In genomic region chr22:31036671-31037550, GRCh38 we compare ENCODE assay signal across 11 cellular contexts. TPM values are rescaled to one million over a fixed set of nuclear protein-coding genes. Genes with fewer than 3 reads are reported as not detected.
DNase-seq lines count a peak whose midpoint lies in the region; ATAC-seq and TF ChIP-seq lines count a peak whose summit lies in the region.
"Had no signal": no experiment of that assay in that cellular context is flagged by ENCODE, and none has a peak within 500 bp of the region (broad histone marks: within the 10 kb centered on the region; RNA-seq: fewer than 3 reads in every experiment).

No MANE protein-coding gene starts in this region.

- no peak for TF ChIP-seq POLR2A in sigmoid colon (IDR thresholded peaks at IDR 0.05)

- H3K9me3 ChIP-seq in sigmoid colon, result no peaks in the 10 kb centered on the region
- H3K9me3 ChIP-seq: neutrophil had no signal

- ATAC-seq in GM18873 (IDR thresholded peaks at IDR 0.05; ENCODE audit: low FRiP score, unreplicated experiment), result no peak
- no peak for ATAC-seq in HG03175 (IDR thresholded peaks at IDR 0.05; ENCODE audit: unreplicated experiment)

- no peak overlapping the region for H3K27ac Mint-ChIP-seq in progenitor cell of endocrine pancreas

- H3K27ac ChIP-seq in sigmoid colon, result peak overlapping the region; percentile 85 to 92 (median 90)
- H3K27ac ChIP-seq: neutrophil had no signal

- H3K4me3 Mint-ChIP-seq in progenitor cell of endocrine pancreas (ENCODE audit: low read depth), result no peak overlapping the region

- intact Hi-C loops in sigmoid colon (cut with DNase I), result loop anchor here (1.0 to 5.0 kb wide), 2 partner anchors 45 to 90 kb away; no protein-coding TSS in a partner anchor

- TF ChIP-seq EP300 in sigmoid colon (IDR thresholded peaks at IDR 0.05), result peak in 3 of 4 donors; percentile 48 to 88 (median 84)

- H3K4me1 ChIP-seq in sigmoid colon, result peaks cover 0 to 58% (median 54%) of the 10 kb centered on the region in 4 donors

- H3K4me1 Mint-ChIP-seq in progenitor cell of endocrine pancreas (ENCODE audit: low read depth), result no peaks in the 10 kb centered on the region

- no peaks in the 10 kb centered on the region for H3K36me3 Mint-ChIP-seq in progenitor cell of endocrine pancreas (ENCODE audit: insufficient read depth)

- no peaks in the 10 kb centered on the region for H3K36me3 ChIP-seq in sigmoid colon
- H3K36me3 ChIP-seq: neutrophil had no signal

- DNase-seq in EH (ENCODE audit: low read depth), result peak; percentile 96
- DNase-seq in RPMI7951 (ENCODE audit: low read depth), result peak; percentile 76
- peak; percentile 57 for DNase-seq in fibroblast of mammary gland (ENCODE audit: low read depth)
- peak; percentile 90 for DNase-seq in sigmoid colon
- DNase-seq in progenitor cell of endocrine pancreas (ENCODE audit: low spot score, unreplicated experiment), result no peak
- DNase-seq in NCI-H524 treated with DMSO at 0.1 percent for 48 hours (lab: John Stamatoyannopoulos, UW), result no peak
- DNase-seq: effector memory CD4-positive, alpha-beta T cell; NCI-H510A treated with DMSO at 0.1 percent for 48 hours had no signal

- WGBS in sigmoid colon, 2 donors, result 26 to 64% methylated on average over 20 of the region's 20 CpGs

- H3K4me3 ChIP-seq in fibroblast of mammary gland (ENCODE audit: control insufficient read depth, low read depth, low read length) (peak overlapping the region; percentile 19), sigmoid colon (peak overlapping the region in 2 of 4 donors; percentile 2 to 28)

- H3K27me3 Mint-ChIP-seq in progenitor cell of endocrine pancreas, result no peaks in the 10 kb centered on the region

- H3K27me3 ChIP-seq in sigmoid colon, result no peaks in the 10 kb centered on the region

- TF ChIP-seq CTCF in fibroblast of mammary gland (conservative IDR thresholded peaks at IDR 0.05; ENCODE audit: control insufficient read depth, insufficient read depth, low read depth, low read length), result peak; percentile 8
- TF ChIP-seq CTCF in sigmoid colon (IDR thresholded peaks at IDR 0.05), result peak in 1 of 4 experiments; percentile 23
- no peak for TF ChIP-seq CTCF in progenitor cell of endocrine pancreas (IDR thresholded peaks at IDR 0.05; ENCODE audit: unreplicated experiment)

- H3K9me3 Mint-ChIP-seq in progenitor cell of endocrine pancreas (ENCODE audit: low read depth), result no peaks in the 10 kb centered on the region

RNA-seq across cellular contexts. Expression of gene SMTN, which starts 44.2 kb away (rescaled TPM):
- 53.9 and 72.3 TPM in 2 replicates for total RNA-seq in RPMI7951 (2014; rRNA removed; shearing (Covaris generic))
- total RNA-seq in sigmoid colon (1,000 to 10,000 TPM in 3 of 4 donors, 100 to 1,000 TPM in 1; 987 to 1,789 (median 1,228) TPM), progenitor cell of endocrine pancreas (40.8 and 48.0 TPM in 2 replicates)
- polyA plus RNA-seq in sigmoid colon, result 100 to 1,000 TPM in 1 of 3 donors, 10 to 100 TPM in 2; 23.8 to 103 (median 29.4) TPM

Comparison
In these comparisons a context has a peak if more than half of its experiments do, and no peak if none do; other contexts are left out.
1. DNase-seq: peak in EH (single experiment), RPMI7951 (single experiment), fibroblast of mammary gland (single experiment) and sigmoid colon (single experiment); none in progenitor cell of endocrine pancreas (single experiment) and NCI-H524 treated with DMSO at 0.1 percent for 48 hours (single experiment).
2. RNA of gene SMTN, which starts 44.2 kb away (total RNA-seq): 987 to 1,789 TPM in sigmoid colon; 53.9 to 72.3 TPM in RPMI7951 and 40.8 to 48.0 TPM in progenitor cell of endocrine pancreas; every median in the first group is over 10 times any median in the second.